8 cellular contexts compared by ENCODE assay signal in the genomic region with DNA sequence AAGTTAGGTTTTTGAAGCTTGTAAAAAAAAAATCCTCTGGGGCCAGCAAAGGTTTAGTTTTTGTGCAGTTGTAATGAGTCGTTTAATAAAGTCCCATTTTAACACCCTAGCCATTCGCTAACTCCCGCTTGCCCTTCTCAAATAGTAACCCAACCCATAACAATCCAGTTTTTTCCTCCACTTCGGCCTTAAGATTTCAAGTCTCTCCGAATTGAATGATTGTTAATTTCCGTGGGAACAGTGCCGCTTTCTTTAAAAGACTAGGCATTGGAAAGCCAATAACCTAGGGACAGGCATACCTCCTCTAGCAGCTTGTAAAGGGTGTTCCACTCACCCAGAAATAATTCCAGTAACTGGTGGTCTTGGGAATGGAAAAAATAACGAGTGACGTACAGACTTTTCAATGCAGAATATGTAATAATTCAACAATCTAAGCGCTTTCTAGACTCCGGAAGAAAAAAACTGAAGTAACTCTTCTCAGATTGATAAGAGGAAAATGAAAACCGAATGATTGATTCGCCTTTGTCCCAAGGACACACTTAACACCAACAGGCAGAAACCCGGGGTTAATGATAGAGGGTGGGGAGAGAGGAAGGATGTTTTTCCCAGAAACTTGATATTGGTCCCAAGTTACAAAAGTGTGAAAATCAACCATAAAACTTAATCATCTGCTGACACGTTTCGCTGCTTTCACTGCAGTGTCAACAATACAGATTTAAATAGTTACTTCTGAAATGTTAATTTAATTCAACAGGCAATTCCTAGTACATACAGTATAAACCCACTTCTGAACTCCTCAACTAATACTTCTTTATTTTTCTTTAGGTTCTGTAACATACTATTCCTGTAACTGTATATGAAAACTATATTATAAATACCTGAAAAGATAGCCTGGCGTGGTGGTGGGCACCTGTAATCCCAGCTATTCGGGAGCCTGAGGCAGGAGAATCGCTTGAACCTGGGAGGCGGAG. TPM values are rescaled to one million over a fixed set of nuclear protein-coding genes. Genes with fewer than 3 reads are reported as not detected.
DNase-seq lines count a peak whose midpoint lies in the region; ATAC-seq, FAIRE-seq and TF ChIP-seq lines count a peak whose summit lies in the region.

No MANE protein-coding gene starts in this region.

- TF ChIP-seq EP300 in upper lobe of left lung (IDR thresholded peaks at IDR 0.05) = no peak

- H3K9me3 ChIP-seq in cardiac muscle cell (ENCODE audit: low read depth) = no peaks in the 10 kb centered on the region
- no peaks in the 10 kb centered on the region for H3K9me3 ChIP-seq in astrocyte (ENCODE audit: insufficient read depth, low read depth, low read length)
- H3K9me3 ChIP-seq in upper lobe of left lung = no peaks in the 10 kb centered on the region

- H3K4me1 Mint-ChIP-seq in astrocyte (ENCODE audit: low read depth, unreplicated experiment) = peaks cover 9% of the 10 kb centered on the region

- H3K27ac Mint-ChIP-seq in astrocyte (ENCODE audit: unreplicated experiment) = peak overlapping the region; percentile 62

- H3K9me3 Mint-ChIP-seq in astrocyte (ENCODE audit: unreplicated experiment) = no peaks in the 10 kb centered on the region

- H3K4me3 ChIP-seq in cardiac muscle cell (peak overlapping the region; percentile 25), astrocyte (ENCODE audit: insufficient read depth, low read depth, low read length) (peak overlapping the region; percentile 88), upper lobe of left lung (peak overlapping the region in 3 of 4 donors; percentile 68 to 77 (median 71))

- no peak for ATAC-seq in left cardiac atrium
- ATAC-seq in upper lobe of left lung (ENCODE audit: low FRiP score in 2 of 2) = no peak
- no peak for ATAC-seq in GM19328 (IDR thresholded peaks at IDR 0.05; ENCODE audit: unreplicated experiment)
- no peak for ATAC-seq in GM18519 (IDR thresholded peaks at IDR 0.05; ENCODE audit: low FRiP score, unreplicated experiment)
- no peak for ATAC-seq in GM18867 (IDR thresholded peaks at IDR 0.05; ENCODE audit: unreplicated experiment)

- DNase-seq in cardiac muscle cell (ENCODE audit: low read depth in 1 of 2, low spot score in 1 of 2) = peak; percentile 5 to 31
- DNase-seq in left cardiac atrium = no peak
- no peak for DNase-seq in astrocyte (ENCODE audit: low read depth)
- DNase-seq in lung microvascular endothelial cell (ENCODE audit: low read depth in 2 of 2) = peak; percentile 18 to 23
- no peak for DNase-seq in upper lobe of left lung

- H3K27ac ChIP-seq in cardiac muscle cell = peak overlapping the region; percentile 97
- H3K27ac ChIP-seq in astrocyte (ENCODE audit: low read depth, low read length) = no peak overlapping the region
- peak overlapping the region; percentile 67 to 95 (median 90) for H3K27ac ChIP-seq in upper lobe of left lung

- peak overlapping the region; percentile 89 for H2AFZ ChIP-seq in astrocyte (ENCODE audit: low read depth, low read length)

- H3K36me3 Mint-ChIP-seq in astrocyte (ENCODE audit: low read depth, unreplicated experiment) = peaks cover 2% of the 10 kb centered on the region

- no peak for TF ChIP-seq CTCF in cardiac muscle cell (IDR thresholded peaks at IDR 0.05; ENCODE audit: low read depth, low read length)
- TF ChIP-seq CTCF in astrocyte (IDR thresholded peaks at IDR 0.05; ENCODE audit: insufficient read depth, low read depth, low read length) = no peak
- no peak for TF ChIP-seq CTCF in upper lobe of left lung (IDR thresholded peaks at IDR 0.05)

- WGBS in upper lobe of left lung, 2 donors = 46 to 53% methylated on average over 20 of the region's 20 CpGs

- no peaks in the 10 kb centered on the region for H3K27me3 ChIP-seq in cardiac muscle cell
- H3K27me3 ChIP-seq in astrocyte (ENCODE audit: insufficient read depth, low read length) = no peaks in the 10 kb centered on the region
- no peaks in the 10 kb centered on the region for H3K27me3 ChIP-seq in upper lobe of left lung

- no peaks in the 10 kb centered on the region for H3K27me3 Mint-ChIP-seq in astrocyte (ENCODE audit: low read depth, unreplicated experiment)

- H3K4me1 ChIP-seq in cardiac muscle cell (ENCODE audit: low read depth) = peaks cover 16% of the 10 kb centered on the region
- H3K4me1 ChIP-seq in astrocyte (ENCODE audit: insufficient read depth, low read length) = peaks cover 17% of the 10 kb centered on the region
- peaks cover 9 to 19% (median 14%) of the 10 kb centered on the region in 4 donors for H3K4me1 ChIP-seq in upper lobe of left lung

- intact Hi-C loops in left cardiac atrium (cut with DNase I) = no loop called here

- peak overlapping the region; percentile 69 for H3K9ac ChIP-seq in astrocyte (ENCODE audit: low read length)

- no peaks in the 10 kb centered on the region for H3K36me3 ChIP-seq in cardiac muscle cell
- H3K36me3 ChIP-seq in astrocyte (ENCODE audit: insufficient read depth, low read length) = no peaks in the 10 kb centered on the region
- no peaks in the 10 kb centered on the region for H3K36me3 ChIP-seq in upper lobe of left lung

- FAIRE-seq in astrocyte (lab: Jason Lieb, UNC) = no peak

- H4K20me1 ChIP-seq in astrocyte (ENCODE audit: insufficient read depth, low read length) = peaks cover 17% of the 10 kb centered on the region

- H3K4me3 Mint-ChIP-seq in astrocyte (ENCODE audit: unreplicated experiment) = peak overlapping the region; percentile 100

- no peak for TF ChIP-seq POLR2A in upper lobe of left lung (IDR thresholded peaks at IDR 0.05)

- peak overlapping the region; percentile 95 for H3K4me2 ChIP-seq in astrocyte (ENCODE audit: low read length)

- H3K79me2 ChIP-seq in astrocyte (ENCODE audit: insufficient read depth, low read length) = peaks cover 38% of the 10 kb centered on the region

RNA-seq across cellular contexts. Expression of gene SINHCAF, which starts 1.0 kb away (rescaled TPM):
- total RNA-seq in cardiac muscle cell (137 and 176 TPM in 2 replicates), left cardiac atrium (10 to 100 TPM; 13.5 to 26.0 TPM), astrocyte (91.0 and 115 TPM in 2 replicates), lung microvascular endothelial cell (37.5 and 47.6 TPM in 2 replicates), upper lobe of left lung (10 to 100 TPM; 26.2 to 96.9 (median 42.0) TPM)
- polyA plus RNA-seq in cardiac muscle cell = 102 and 172 TPM in 2 replicates

Comparison
In these comparisons a context has a peak if more than half of its experiments do, and no peak if none do; other contexts are left out.
1. DNase-seq: peak in cardiac muscle cell (2 of 2) and lung microvascular endothelial cell (2 of 2); none in left cardiac atrium (single experiment), astrocyte (single experiment) and upper lobe of left lung (0 of 2).
2. H3K4me3 ChIP-seq: peak in every context shown above with its lines; median percentile 88 in astrocyte; 71 in upper lobe of left lung; 25 in cardiac muscle cell.